12 cellular contexts compared by ENCODE assay signal in genomic region chr5:121870489-121870888, GRCh38. TPM values are rescaled to one million over a fixed set of nuclear protein-coding genes. Genes with fewer than 3 reads are reported as not detected.
A peak's percentile ranks its signal among the peaks of the same experiment; 100 is the strongest.
DNase-seq lines count a peak whose midpoint lies in the region; ATAC-seq and TF ChIP-seq lines count a peak whose summit lies in the region.
"Had no signal": no experiment of that assay in that cellular context is flagged by ENCODE, and none has a peak within 500 bp of the region (broad histone marks: within the 10 kb centered on the region; RNA-seq: fewer than 3 reads in every experiment).

No MANE protein-coding gene starts in this region.

- no peaks in the 10 kb centered on the region for H3K36me3 Mint-ChIP-seq in activated CD4-positive, alpha-beta memory T cell treated with anti-CD3 and anti-CD28 coated beads for 36 hours

- no peaks in the 10 kb centered on the region for H3K4me1 Mint-ChIP-seq in activated CD4-positive, alpha-beta memory T cell treated with anti-CD3 and anti-CD28 coated beads for 36 hours (ENCODE audit: low read depth)

- in situ Hi-C loops in KBM-7 (cut with MboI; ENCODE audit: low pct_unique_long_range_greater_than_20kb, low sequenced_read_pairs) = no loop called here
- in situ Hi-C loops in astrocyte of the cerebellum (cut with HindIII; ENCODE audit: low sequenced_read_pairs) = no loop called here

- H3K36me3 ChIP-seq in mucosa of descending colon (ENCODE audit: low read depth) = no peaks in the 10 kb centered on the region
- H3K36me3 ChIP-seq: stomach had no signal

- H3K27me3 Mint-ChIP-seq in activated CD4-positive, alpha-beta memory T cell treated with anti-CD3 and anti-CD28 coated beads for 36 hours = no peaks in the 10 kb centered on the region

- no peaks in the 10 kb centered on the region for H3K9me3 Mint-ChIP-seq in activated CD4-positive, alpha-beta memory T cell treated with anti-CD3 and anti-CD28 coated beads for 36 hours
- H3K9me3 Mint-ChIP-seq: T-helper 2 cell treated with Interferon-gamma antibody and Interleukin-4, amounts not matched to agents 5 μg/mL and 100 μg/mL, for 36 hours had no signal

- H3K9me3 ChIP-seq in mucosa of descending colon = no peaks in the 10 kb centered on the region
- H3K9me3 ChIP-seq: stomach had no signal

- no peak for TF ChIP-seq CTCF in astrocyte of the cerebellum (IDR thresholded peaks at IDR 0.05; ENCODE audit: low read depth, low read length, missing control alignments)
- TF ChIP-seq CTCF in mucosa of descending colon (IDR thresholded peaks at IDR 0.05) = no peak

- no peak overlapping the region for H3K27ac Mint-ChIP-seq in activated CD4-positive, alpha-beta memory T cell treated with anti-CD3 and anti-CD28 coated beads for 36 hours
- H3K27ac Mint-ChIP-seq: T-helper 2 cell treated with Interferon-gamma antibody and Interleukin-4, amounts not matched to agents 5 μg/mL and 100 μg/mL, for 36 hours had no signal

- H3K4me3 ChIP-seq in astrocyte of the cerebellum (ENCODE audit: low read depth, low read length) (no peak overlapping the region), mucosa of descending colon (no peak overlapping the region)
- H3K4me3 ChIP-seq: stomach had no signal

- POLR2A ChIA-PET in activated CD4-positive, alpha-beta memory T cell treated with anti-CD3 and anti-CD28 coated beads for 36 hours (lab: Charles Lee) = no interaction called here

- H3K4me1 ChIP-seq in mucosa of descending colon (ENCODE audit: low read depth) = no peaks in the 10 kb centered on the region
- H3K4me1 ChIP-seq: stomach had no signal

- CTCF ChIA-PET in activated CD4-positive, alpha-beta memory T cell treated with anti-CD3 and anti-CD28 coated beads for 36 hours (lab: Charles Lee) = no interaction called here

- no peak for ATAC-seq in HG03460 (IDR thresholded peaks at IDR 0.05; ENCODE audit: unreplicated experiment)
- ATAC-seq in mucosa of descending colon = no peak
- no peak for ATAC-seq in GM21717 (IDR thresholded peaks at IDR 0.05; ENCODE audit: unreplicated experiment)

- no peak overlapping the region for H3K4me3 Mint-ChIP-seq in activated CD4-positive, alpha-beta memory T cell treated with anti-CD3 and anti-CD28 coated beads for 36 hours
- H3K4me3 Mint-ChIP-seq: T-helper 2 cell treated with Interferon-gamma antibody and Interleukin-4, amounts not matched to agents 5 μg/mL and 100 μg/mL, for 36 hours had no signal

- DNase-seq in DMS114 treated with DMSO at 0.1 percent for 48 hours (lab: John Stamatoyannopoulos, UW; ENCODE audit: unreplicated experiment) (peak; percentile 12), KBM-7 (peak; percentile 4), astrocyte of the cerebellum (ENCODE audit: low read depth) (peak; percentile 22), iris pigment epithelial cell (ENCODE audit: low read depth) (peak; percentile 11), mucosa of descending colon (no peak)
- DNase-seq in activated CD4-positive, alpha-beta memory T cell treated with anti-CD3 and anti-CD28 coated beads for 36 hours = no peak
- DNase-seq: H7, NCI-H510A, stomach had no signal

- intact Hi-C loops in activated CD4-positive, alpha-beta memory T cell treated with anti-CD3 and anti-CD28 coated beads for 36 hours (cut with micrococcal nuclease) = no loop called here
- intact Hi-C loops in mucosa of descending colon (cut with DNase I, micrococcal nuclease) = no loop called here

RNA-seq across cellular contexts. Expression of gene FTMT, which starts 18.8 kb away (rescaled TPM):
- total RNA-seq in activated CD4-positive, alpha-beta memory T cell treated with anti-CD3 and anti-CD28 coated beads for 36 hours = not detected
- total RNA-seq in mucosa of descending colon = not detected
- total RNA-seq: H7, stomach had no signal

Comparison
In these comparisons a context has a peak if more than half of its experiments do, and no peak if none do; other contexts are left out.
1. DNase-seq: peak in DMS114 treated with DMSO at 0.1 percent for 48 hours (single experiment), KBM-7 (single experiment), astrocyte of the cerebellum (single experiment) and iris pigment epithelial cell (single experiment); none in activated CD4-positive, alpha-beta memory T cell treated with anti-CD3 and anti-CD28 coated beads for 36 hours (single experiment) and mucosa of descending colon (0 of 3).